Comparison of ENCODE assay signal across 1 cellular context in the genomic region with DNA sequence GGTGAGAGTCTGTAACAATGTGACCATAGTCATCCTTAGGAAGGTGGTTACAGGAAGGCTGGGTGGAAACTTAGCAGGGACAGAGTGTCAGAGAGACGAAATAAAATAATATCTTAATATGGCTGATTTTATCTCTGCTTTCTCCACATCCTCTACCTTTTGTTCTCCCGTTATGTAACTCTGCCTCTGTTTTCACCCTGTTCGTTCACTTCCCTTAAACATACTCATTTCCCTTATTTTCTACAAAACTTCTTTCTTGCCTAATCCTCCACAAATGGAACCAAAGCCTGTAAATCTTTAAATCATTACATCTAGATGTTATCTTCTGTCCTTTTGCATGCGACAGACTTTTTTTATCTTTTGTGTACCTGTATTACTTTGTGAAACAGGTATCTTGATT.
TF ChIP-seq lines count a peak whose summit lies in the region.

No MANE protein-coding gene starts in this region.

TF ChIP-seq in HepG2, 621 proteins besides CTCF, POLR2A, EP300 and RAD21:
- TF ChIP-seq ZNF841 (CRISPR knock-in tag; IDR thresholded peaks at IDR 0.05; ENCODE audit: borderline replicate concordance): no peak
- no peak for TF ChIP-seq ZNF282 (IDR thresholded peaks at IDR 0.05; ENCODE audit: partially characterized antibody)
- TF ChIP-seq ZNF431 (CRISPR knock-in tag; IDR thresholded peaks at IDR 0.05; ENCODE audit: borderline replicate concordance, low read depth): no peak
- no peak for TF ChIP-seq ZNF292 (CRISPR knock-in tag; IDR thresholded peaks at IDR 0.05; ENCODE audit: borderline replicate concordance, low read depth)
- TF ChIP-seq MYNN (CRISPR knock-in tag; IDR thresholded peaks at IDR 0.05; ENCODE audit: low read depth): no peak
- no peak for TF ChIP-seq TCF7 (IDR thresholded peaks at IDR 0.05; ENCODE audit: low read depth)
- TF ChIP-seq, protein P1, sequence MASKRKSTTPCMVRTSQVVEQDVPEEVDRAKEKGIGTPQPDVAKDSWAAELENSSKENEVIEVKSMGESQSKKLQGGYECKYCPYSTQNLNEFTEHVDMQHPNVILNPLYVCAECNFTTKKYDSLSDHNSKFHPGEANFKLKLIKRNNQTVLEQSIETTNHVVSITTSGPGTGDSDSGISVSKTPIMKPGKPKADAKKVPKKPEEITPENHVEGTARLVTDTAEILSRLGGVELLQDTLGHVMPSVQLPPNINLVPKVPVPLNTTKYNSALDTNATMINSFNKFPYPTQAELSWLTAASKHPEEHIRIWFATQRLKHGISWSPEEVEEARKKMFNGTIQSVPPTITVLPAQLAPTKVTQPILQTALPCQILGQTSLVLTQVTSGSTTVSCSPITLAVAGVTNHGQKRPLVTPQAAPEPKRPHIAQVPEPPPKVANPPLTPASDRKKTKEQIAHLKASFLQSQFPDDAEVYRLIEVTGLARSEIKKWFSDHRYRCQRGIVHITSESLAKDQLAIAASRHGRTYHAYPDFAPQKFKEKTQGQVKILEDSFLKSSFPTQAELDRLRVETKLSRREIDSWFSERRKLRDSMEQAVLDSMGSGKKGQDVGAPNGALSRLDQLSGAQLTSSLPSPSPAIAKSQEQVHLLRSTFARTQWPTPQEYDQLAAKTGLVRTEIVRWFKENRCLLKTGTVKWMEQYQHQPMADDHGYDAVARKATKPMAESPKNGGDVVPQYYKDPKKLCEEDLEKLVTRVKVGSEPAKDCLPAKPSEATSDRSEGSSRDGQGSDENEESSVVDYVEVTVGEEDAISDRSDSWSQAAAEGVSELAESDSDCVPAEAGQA (IDR thresholded peaks at IDR 0.05; ENCODE audit: low read depth): no peak
- TF ChIP-seq, protein P1 (CRISPR knock-in tag; IDR thresholded peaks at IDR 0.05; ENCODE audit: borderline replicate concordance): no peak
- TF ChIP-seq SCMH1 (CRISPR knock-in tag; IDR thresholded peaks at IDR 0.05; ENCODE audit: borderline replicate concordance): no peak
- TF ChIP-seq MAZ (IDR thresholded peaks at IDR 0.05; ENCODE audit: borderline replicate concordance, low read depth, low read length): no peak
- TF ChIP-seq MAZ (CRISPR knock-in tag; IDR thresholded peaks at IDR 0.05; ENCODE audit: low read depth): no peak
- TF ChIP-seq MBNL3 (CRISPR knock-in tag; conservative IDR thresholded peaks at IDR 0.05): no peak
- no peak for TF ChIP-seq FOXP1 (IDR thresholded peaks at IDR 0.05)
- TF ChIP-seq FOXP1 (CRISPR knock-in tag; IDR thresholded peaks at IDR 0.05): no peak
- TF ChIP-seq SIX1 (CRISPR knock-in tag; IDR thresholded peaks at IDR 0.05; ENCODE audit: borderline replicate concordance): no peak
- TF ChIP-seq ZNF24 (IDR thresholded peaks at IDR 0.05): no peak
- TF ChIP-seq ZNF616 (CRISPR knock-in tag; IDR thresholded peaks at IDR 0.05; ENCODE audit: low read depth): no peak
- TF ChIP-seq, protein P2, sequence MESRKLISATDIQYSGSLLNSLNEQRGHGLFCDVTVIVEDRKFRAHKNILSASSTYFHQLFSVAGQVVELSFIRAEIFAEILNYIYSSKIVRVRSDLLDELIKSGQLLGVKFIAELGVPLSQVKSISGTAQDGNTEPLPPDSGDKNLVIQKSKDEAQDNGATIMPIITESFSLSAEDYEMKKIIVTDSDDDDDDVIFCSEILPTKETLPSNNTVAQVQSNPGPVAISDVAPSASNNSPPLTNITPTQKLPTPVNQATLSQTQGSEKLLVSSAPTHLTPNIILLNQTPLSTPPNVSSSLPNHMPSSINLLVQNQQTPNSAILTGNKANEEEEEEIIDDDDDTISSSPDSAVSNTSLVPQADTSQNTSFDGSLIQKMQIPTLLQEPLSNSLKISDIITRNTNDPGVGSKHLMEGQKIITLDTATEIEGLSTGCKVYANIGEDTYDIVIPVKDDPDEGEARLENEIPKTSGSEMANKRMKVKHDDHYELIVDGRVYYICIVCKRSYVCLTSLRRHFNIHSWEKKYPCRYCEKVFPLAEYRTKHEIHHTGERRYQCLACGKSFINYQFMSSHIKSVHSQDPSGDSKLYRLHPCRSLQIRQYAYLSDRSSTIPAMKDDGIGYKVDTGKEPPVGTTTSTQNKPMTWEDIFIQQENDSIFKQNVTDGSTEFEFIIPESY (CRISPR knock-in tag; IDR thresholded peaks at IDR 0.05): no peak
- TF ChIP-seq, protein P3, sequence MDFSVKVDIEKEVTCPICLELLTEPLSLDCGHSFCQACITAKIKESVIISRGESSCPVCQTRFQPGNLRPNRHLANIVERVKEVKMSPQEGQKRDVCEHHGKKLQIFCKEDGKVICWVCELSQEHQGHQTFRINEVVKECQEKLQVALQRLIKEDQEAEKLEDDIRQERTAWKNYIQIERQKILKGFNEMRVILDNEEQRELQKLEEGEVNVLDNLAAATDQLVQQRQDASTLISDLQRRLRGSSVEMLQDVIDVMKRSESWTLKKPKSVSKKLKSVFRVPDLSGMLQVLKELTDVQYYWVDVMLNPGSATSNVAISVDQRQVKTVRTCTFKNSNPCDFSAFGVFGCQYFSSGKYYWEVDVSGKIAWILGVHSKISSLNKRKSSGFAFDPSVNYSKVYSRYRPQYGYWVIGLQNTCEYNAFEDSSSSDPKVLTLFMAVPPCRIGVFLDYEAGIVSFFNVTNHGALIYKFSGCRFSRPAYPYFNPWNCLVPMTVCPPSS (IDR thresholded peaks at IDR 0.05): no peak
- TF ChIP-seq, protein P4, sequence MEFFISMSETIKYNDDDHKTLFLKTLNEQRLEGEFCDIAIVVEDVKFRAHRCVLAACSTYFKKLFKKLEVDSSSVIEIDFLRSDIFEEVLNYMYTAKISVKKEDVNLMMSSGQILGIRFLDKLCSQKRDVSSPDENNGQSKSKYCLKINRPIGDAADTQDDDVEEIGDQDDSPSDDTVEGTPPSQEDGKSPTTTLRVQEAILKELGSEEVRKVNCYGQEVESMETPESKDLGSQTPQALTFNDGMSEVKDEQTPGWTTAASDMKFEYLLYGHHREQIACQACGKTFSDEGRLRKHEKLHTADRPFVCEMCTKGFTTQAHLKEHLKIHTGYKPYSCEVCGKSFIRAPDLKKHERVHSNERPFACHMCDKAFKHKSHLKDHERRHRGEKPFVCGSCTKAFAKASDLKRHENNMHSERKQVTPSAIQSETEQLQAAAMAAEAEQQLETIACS (CRISPR knock-in tag; IDR thresholded peaks at IDR 0.05): no peak
- TF ChIP-seq ZNF260 (CRISPR knock-in tag; IDR thresholded peaks at IDR 0.05; ENCODE audit: borderline replicate concordance, low read depth): no peak
